ENCODE assay signal across 18 cellular contexts in genomic region chr10:70481831-70482530, GRCh38. TPM values are rescaled to one million over a fixed set of nuclear protein-coding genes. Genes with fewer than 3 reads are reported as not detected.
DNase-seq lines count a peak whose midpoint lies in the region; ATAC-seq and TF ChIP-seq lines count a peak whose summit lies in the region.
"Had no signal": no experiment of that assay in that cellular context is flagged by ENCODE, and none has a peak within 500 bp of the region (broad histone marks: within the 10 kb centered on the region; RNA-seq: fewer than 3 reads in every experiment).

No MANE protein-coding gene starts in this region.

- TF ChIP-seq EP300 in sigmoid colon (IDR thresholded peaks at IDR 0.05), result peak in 1 of 4 donors; percentile 24

- no peak overlapping the region for H3K27ac Mint-ChIP-seq in activated T-cell treated with anti-CD3 and anti-CD28 coated beads, Interleukin-2, amount 50 U/mL, for 72 hours
- H3K27ac Mint-ChIP-seq: activated T-helper 1 cell treated with anti-CD3 and anti-CD28 coated beads, Interleukin-12 subunit alpha, Interleukin-12 subunit beta, Interleukin-2, Interleukin-4 antibody, amounts not matched to agents 30 ng/mL and 10 ng/mL and 1 ng/mL, durations not matched to agents 14 hours and 24 hours and 36 hours had no signal

- no peaks in the 10 kb centered on the region for H3K9me3 Mint-ChIP-seq in activated T-cell treated with anti-CD3 and anti-CD28 coated beads, Interleukin-2, amount 50 U/mL, for 72 hours
- H3K9me3 Mint-ChIP-seq: activated T-helper 1 cell treated with anti-CD3 and anti-CD28 coated beads, Interleukin-12 subunit alpha, Interleukin-12 subunit beta, Interleukin-2, Interleukin-4 antibody, amounts not matched to agents 30 ng/mL and 10 ng/mL and 1 ng/mL, durations not matched to agents 14 hours and 24 hours and 36 hours; H9 had no signal

- intact Hi-C loops in sigmoid colon (cut with DNase I), result no loop called here

- no peaks in the 10 kb centered on the region for H3K27me3 Mint-ChIP-seq in activated T-cell treated with anti-CD3 and anti-CD28 coated beads, Interleukin-2, amount 50 U/mL, for 72 hours (ENCODE audit: low read depth)

- no peak for ATAC-seq in activated T-cell treated with anti-CD3 and anti-CD28 coated beads, Interleukin-2, amount 50 U/mL, for 72 hours (replicated peaks in 1 of 2)
- no peak for ATAC-seq in HG02973 (IDR thresholded peaks at IDR 0.05; ENCODE audit: unreplicated experiment)
- ATAC-seq: K562 had no signal

- peaks cover 0 to 78% (median 59%) of the 10 kb centered on the region in 4 donors for H3K4me1 ChIP-seq in sigmoid colon

- H3K36me3 ChIP-seq in sigmoid colon, result peaks cover 0 to 10% (median 0%) of the 10 kb centered on the region in 4 donors
- H3K36me3 ChIP-seq: brain microvascular endothelial cell had no signal

- DNase-seq in C1 segment of cervical spinal cord (lab: John Stamatoyannopoulos, UW), result peak in 10 of 14 donors; percentile 19 to 97 (median 50)
- DNase-seq in cerebellum (ENCODE audit: low spot score), result peak; percentile 94
- DNase-seq in islet precursor cell, result peak; percentile 54
- DNase-seq in sigmoid colon, result peak; percentile 87
- DNase-seq in GM10266 (ENCODE audit: extremely low spot score), result no peak
- DNase-seq in NCI-H1694 treated with DMSO at 0.1 percent for 48 hours (lab: John Stamatoyannopoulos, UW), result no peak
- DNase-seq in activated T-cell treated with anti-CD3 and anti-CD28 coated beads, Interleukin-2, amount 50 U/mL, for 72 hours, result no peak
- DNase-seq: activated CD4-positive, alpha-beta T cell treated with anti-CD3 and anti-CD28 coated beads for 1 hour; brain microvascular endothelial cell; erythroblast; H9; NCI-H2081 treated with DMSO at 0.1 percent for 48 hours; occipital lobe; stimulated activated CD4-positive, alpha-beta T cell treated with anti-CD3 and anti-CD28 coated beads, Interleukin-4, amount 100 ng/mL, for 4 hours had no signal

- peaks cover 0 to 2% of the 10 kb centered on the region in 2 donors for H3K36me3 Mint-ChIP-seq in activated T-cell treated with anti-CD3 and anti-CD28 coated beads, Interleukin-2, amount 50 U/mL, for 72 hours (ENCODE audit: insufficient read depth in 2 of 2)

- TF ChIP-seq CTCF in sigmoid colon (IDR thresholded peaks at IDR 0.05), result no peak
- TF ChIP-seq CTCF in GM10266 (IDR thresholded peaks at IDR 0.05; ENCODE audit: control insufficient read depth, insufficient read depth, low read depth, missing control alignments), result no peak

- H3K4me3 ChIP-seq in sigmoid colon, result no peak overlapping the region
- H3K4me3 ChIP-seq: K562 had no signal

- H3K4me1 Mint-ChIP-seq in activated T-cell treated with anti-CD3 and anti-CD28 coated beads, Interleukin-2, amount 50 U/mL, for 72 hours (ENCODE audit: low read depth), result peaks cover 32% of the 10 kb centered on the region

- no peaks in the 10 kb centered on the region for H3K9me3 ChIP-seq in sigmoid colon

- H3K4me3 Mint-ChIP-seq in activated T-cell treated with anti-CD3 and anti-CD28 coated beads, Interleukin-2, amount 50 U/mL, for 72 hours, result no peak overlapping the region
- H3K4me3 Mint-ChIP-seq: activated T-helper 1 cell treated with anti-CD3 and anti-CD28 coated beads, Interleukin-12 subunit alpha, Interleukin-12 subunit beta, Interleukin-2, Interleukin-4 antibody, amounts not matched to agents 30 ng/mL and 10 ng/mL and 1 ng/mL, durations not matched to agents 14 hours and 24 hours and 36 hours had no signal

- WGBS in sigmoid colon, 2 donors, result 60 to 75% methylated on average over 7 of the region's 7 CpGs

- TF ChIP-seq POLR2A in sigmoid colon (IDR thresholded peaks at IDR 0.05), result no peak

- H3K27ac ChIP-seq in sigmoid colon, result peak overlapping the region; percentile 42 to 90 (median 81)
- H3K27ac ChIP-seq: brain microvascular endothelial cell had no signal

- no peaks in the 10 kb centered on the region for H3K27me3 ChIP-seq in sigmoid colon
- H3K27me3 ChIP-seq: brain microvascular endothelial cell had no signal

RNA-seq across cellular contexts. Expression of gene PALD1, which starts 3.4 kb away (rescaled TPM):
- total RNA-seq in cerebellum, result 11.3 TPM
- 10 to 100 TPM; 13.9 to 33.8 (median 18.8) TPM for total RNA-seq in sigmoid colon
- polyA plus RNA-seq in sigmoid colon, result 1 to 10 TPM; 1.8 to 6.2 (median 1.8) TPM
- 1 to 10 TPM; 1.1 to 1.3 TPM for total RNA-seq in activated T-cell treated with anti-CD3 and anti-CD28 coated beads, Interleukin-2, amount 50 U/mL, for 72 hours

RNA-seq across cellular contexts. Expression of gene NODAL, which starts 40.5 kb away (rescaled TPM):
- 1.00 TPM for total RNA-seq in cerebellum
- total RNA-seq in sigmoid colon, result not detected
- polyA plus RNA-seq in sigmoid colon, result not detected
- not detected for total RNA-seq in activated T-cell treated with anti-CD3 and anti-CD28 coated beads, Interleukin-2, amount 50 U/mL, for 72 hours
- total RNA-seq: activated T-helper 1 cell treated with anti-CD3 and anti-CD28 coated beads, Interleukin-12 subunit alpha, Interleukin-12 subunit beta, Interleukin-2, Interleukin-4 antibody, amounts not matched to agents 30 ng/mL and 10 ng/mL and 1 ng/mL, durations not matched to agents 14 hours and 24 hours and 36 hours; K562; subcutaneous adipose tissue had no signal
- polyA plus RNA-seq: K562 had no signal

Comparison
In these comparisons a context has a peak if more than half of its experiments do, and no peak if none do; other contexts are left out.
1. DNase-seq: peak in C1 segment of cervical spinal cord (10 of 14), cerebellum (single experiment), islet precursor cell (single experiment) and sigmoid colon (single experiment); none in GM10266 (single experiment), NCI-H1694 treated with DMSO at 0.1 percent for 48 hours (single experiment) and activated T-cell treated with anti-CD3 and anti-CD28 coated beads, Interleukin-2, amount 50 U/mL, for 72 hours (0 of 2).